In genomic region chr2:73260338-73260984, GRCh38 we compare ENCODE assay signal across 8 cellular contexts. TPM values are rescaled to one million over a fixed set of nuclear protein-coding genes. Genes with fewer than 3 reads are reported as not detected.
DNase-seq lines count a peak whose midpoint lies in the region; ATAC-seq, FAIRE-seq and TF ChIP-seq lines count a peak whose summit lies in the region.

No MANE protein-coding gene starts in this region.

- peaks cover 12 to 18% of the 10 kb centered on the region in 2 experiments for H4K20me1 ChIP-seq in H1 (replicated peaks in 1 of 2; ENCODE audit: control insufficient read depth in 1 of 2, insufficient read depth in 2 of 2, low read length in 2 of 2)

- H4K5ac ChIP-seq in H1 (ENCODE audit: insufficient read length, low read depth, low read length), result no peak overlapping the region

- no peak overlapping the region for H2AK5ac ChIP-seq in H1 (ENCODE audit: low read depth, low read length)

- H3K4me2 ChIP-seq in H1 (ENCODE audit: insufficient read depth in 1 of 2, low read depth in 2 of 2, low read length in 2 of 2), result no peak overlapping the region

- no peak for DNase-seq in GM10248 (ENCODE audit: extremely low spot score)
- peak; percentile 45 for DNase-seq in NCI-H226
- DNase-seq in H1 (ENCODE audit: low read depth in 1 of 2, low spot score in 2 of 2), result peak in 1 of 2 experiments; percentile 80
- peak in 2 of 3 donors; percentile 41 to 62 for DNase-seq in mucosa of descending colon
- DNase-seq in NCI-H1092 (lab: John Stamatoyannopoulos, UW), result no peak
- no peak for DNase-seq in stimulated activated naive CD4-positive, alpha-beta T cell treated with Interleukin-2 at 50 U/mL for 16 hours (lab: John Stamatoyannopoulos, UW)
- no peak for DNase-seq in DMS114 treated with DMSO at 0.1 percent for 48 hours (lab: John Stamatoyannopoulos, UW; ENCODE audit: unreplicated experiment)

- H3K23ac ChIP-seq in H1 (ENCODE audit: insufficient read length), result no peak overlapping the region

- H3K79me1 ChIP-seq in H1 (ENCODE audit: low read depth, low read length), result no peaks in the 10 kb centered on the region

- peak; percentile 38 for TF ChIP-seq CTCF in GM10248 (IDR thresholded peaks at IDR 0.05; ENCODE audit: control extremely low read depth, extremely low read depth, low read depth, missing control alignments)
- TF ChIP-seq CTCF in H1 (IDR thresholded peaks at IDR 0.05; ENCODE audit: control extremely low read depth in 1 of 3, insufficient read depth in 1 of 3, low read depth in 1 of 3, low read length in 3 of 3), result peak in 2 of 3 experiments; percentile 67 to 77; a peak in 3 of 4 replicates
- no peak for TF ChIP-seq CTCF in mucosa of descending colon (IDR thresholded peaks at IDR 0.05)

- H3K4me1 ChIP-seq in H1 (replicated peaks in 1 of 4; ENCODE audit: control insufficient read depth in 3 of 4, insufficient read depth in 4 of 4, low read length in 3 of 4) (peaks cover 0 to 6% (median 3%) of the 10 kb centered on the region in 4 experiments; a peak in 3 of 7 replicates), mucosa of descending colon (ENCODE audit: low read depth) (no peaks in the 10 kb centered on the region)

- intact Hi-C loops in mucosa of descending colon (cut with DNase I, micrococcal nuclease), result no loop called here

- H3K9ac ChIP-seq in H1 (replicated peaks in 1 of 4; ENCODE audit: extremely low read depth in 1 of 4, low read depth in 3 of 4, low read length in 3 of 4), result no peak overlapping the region

- no peak overlapping the region for H3K4ac ChIP-seq in H1 (replicated peaks; ENCODE audit: insufficient read length, low read depth, low read length)

- no peak overlapping the region for H4K91ac ChIP-seq in H1 (replicated peaks; ENCODE audit: insufficient read length, low read length)

- H3K36me3 ChIP-seq in H1 (ENCODE audit: control insufficient read depth in 2 of 4, insufficient read depth in 4 of 4, low read length in 3 of 4) (peaks cover 3 to 20% (median 8%) of the 10 kb centered on the region in 4 experiments; a peak in 5 of 8 replicates), mucosa of descending colon (ENCODE audit: low read depth) (no peaks in the 10 kb centered on the region)

- no peak overlapping the region for H2BK120ac ChIP-seq in H1 (replicated peaks; ENCODE audit: low read depth, low read length)

- H3K18ac ChIP-seq in H1 (ENCODE audit: extremely low read depth, low read length), result no peak overlapping the region

- CTCF ChIA-PET in GM10248 (lab: Yijun Ruan, JAX) (no interaction called here), H1 (lab: Charles Lee; ENCODE audit: partially characterized antibody) (interaction anchor here (0.8 to 7.0 kb wide), 11 partner anchors 8 to 180 kb away, joined by 3 to 51 read pairs (median 7); partner anchors contain the start of genes CCT7, EGR4, PRADC1 and SMYD5)

- POLR2A ChIA-PET in GM10248 (lab: Yijun Ruan, JAX), result no interaction called here
- POLR2A ChIA-PET in H1 (lab: Charles Lee; ENCODE audit: partially characterized antibody), result interaction anchor here (0.9 to 5.1 kb wide), 2 partner anchors 8 to 24 kb away, joined by 3 to 53 read pairs; partner anchors contain the start of genes CCT7 and PRADC1

- no peaks in the 10 kb centered on the region for H3K79me2 ChIP-seq in H1 (ENCODE audit: control insufficient read depth in 1 of 2, insufficient read depth in 2 of 2, low read length in 2 of 2)

- peak; percentile 71 to 81 for TF ChIP-seq RAD21 in H1 (IDR thresholded peaks at IDR 0.05 in 1 of 2, conservative IDR thresholded peaks at IDR 0.05 in 1 of 2; ENCODE audit: low read depth in 2 of 2, low read length in 2 of 2)

- no peak overlapping the region for H2AFZ ChIP-seq in H1 (ENCODE audit: low read length)

- no peak overlapping the region for H2BK12ac ChIP-seq in H1 (ENCODE audit: low read depth, low read length)

- H3K14ac ChIP-seq in H1 (ENCODE audit: insufficient read length), result no peak overlapping the region

- peak in 1 of 2 experiments; percentile 28; a peak in 1 of 3 replicates for TF ChIP-seq POLR2A in H1 (IDR thresholded peaks at IDR 0.05; ENCODE audit: control extremely low read depth in 1 of 2, low read depth in 2 of 2, low read length in 2 of 2)

- no peak overlapping the region for H2BK20ac ChIP-seq in H1 (ENCODE audit: low read length)

- no peak for TF ChIP-seq EP300 in H1 (IDR thresholded peaks at IDR 0.05; ENCODE audit: borderline replicate concordance in 1 of 2, low read depth in 2 of 2, low read length in 2 of 2)

- ATAC-seq in mucosa of descending colon, result peak; percentile 65
- ATAC-seq in GM18519 (IDR thresholded peaks at IDR 0.05; ENCODE audit: low FRiP score, unreplicated experiment), result no peak

- no peak overlapping the region; the same call in 1 of the 2 replicates for H4K8ac ChIP-seq in H1 (ENCODE audit: extremely low read depth, insufficient read depth, low read length)

- H3K56ac ChIP-seq in H1 (replicated peaks; ENCODE audit: insufficient read length, low read depth, low read length), result no peak overlapping the region

- H3K9me3 ChIP-seq in H1 (ENCODE audit: insufficient read depth in 2 of 2, low read depth in 1 of 2, low read length in 1 of 2), result no peaks in the 10 kb centered on the region
- H3K9me3 ChIP-seq in mucosa of descending colon, result no peaks in the 10 kb centered on the region

- no peak overlapping the region for H3K4me3 ChIP-seq in H1 (ENCODE audit: extremely low read depth in 1 of 4, insufficient read depth in 2 of 4, low read depth in 3 of 4, low read length in 4 of 4)
- H3K4me3 ChIP-seq in mucosa of descending colon, result no peak overlapping the region

- H3K27ac ChIP-seq in H1 (ENCODE audit: low read depth, low read length), result no peak overlapping the region

- H3K27me3 ChIP-seq in H1 (replicated peaks in 1 of 4; ENCODE audit: control insufficient read depth in 3 of 4, extremely low read depth in 1 of 4, insufficient read depth in 3 of 4, low read length in 3 of 4), result no peaks in the 10 kb centered on the region

- FAIRE-seq in H1 (lab: Jason Lieb, UNC), result peak; percentile 36

- no peak overlapping the region for H2BK5ac ChIP-seq in H1 (ENCODE audit: low read depth, low read length)

- H3K23me2 ChIP-seq in H1 (ENCODE audit: low read depth, low read length), result no peaks in the 10 kb centered on the region; the same call in 1 of the 2 replicates

- WGBS in H1 (ENCODE audit: extremely low coverage in 1 of 2, insufficient coverage in 1 of 2, insufficient read length in 1 of 2, insufficient replicate concordance in 2 of 2, low coverage in 1 of 2, low lambda C conversion rate in 2 of 2, missing lambda C conversion rate in 1 of 2), 2 experiments, result 65% methylated on average over 17 of the region's 17 CpGs; no CpG with 5 or more reads in 1 of the 2 experiments

- H2BK15ac ChIP-seq in H1 (ENCODE audit: low read length), result no peak overlapping the region

RNA-seq across cellular contexts. Expression of gene FBXO41, which starts 23.8 kb away (rescaled TPM):
- total RNA-seq in H1 (2021; fragmentation: NEBNext Ultra II Directional; extraction: Animal tissue kit (Norgen Biotek cat#: 25700)), result 13.5 and 14.3 TPM in 2 replicates
- polyA plus RNA-seq in H1 (2011; rRNA removed), result 11.2 and 16.3 TPM in 2 replicates
- 14.8 TPM for polyA plus RNA-seq in H1 (2011; cell fraction: cytosol; rRNA removed)
- 64.1 TPM for polyA plus RNA-seq in H1 (2011; cell fraction: nucleus; rRNA removed)
- polyA plus RNA-seq in H1 (2012, experiment 1 of 2), result 10.8 to 13.2 TPM (median 12.2 TPM) in 4 replicates
- 7.5 TPM for polyA plus RNA-seq in H1 (2012, experiment 2 of 2)
- 9.2 TPM for polyA plus RNA-seq in H1 (2013, experiment 1 of 2)
- polyA plus RNA-seq in H1 (2013, experiment 2 of 2), result 7.3 TPM
- polyA minus RNA-seq in H1 (2011; rRNA and poly(A)+ RNA removed), result 9.5 and 11.5 TPM in 2 replicates
- polyA minus RNA-seq in H1 (2011; cell fraction: cytosol; rRNA and poly(A)+ RNA removed), result 8.5 TPM
- polyA minus RNA-seq in H1 (2011; cell fraction: nucleus; rRNA and poly(A)+ RNA removed), result 17.1 TPM
- total RNA-seq in mucosa of descending colon, result 1 to 10 TPM; 2.0 to 4.8 (median 2.9) TPM

RNA-seq across cellular contexts. Expression of gene CCT7, which starts 26.4 kb away (rescaled TPM):
- 474 and 486 TPM in 2 replicates for total RNA-seq in H1 (2021; fragmentation: NEBNext Ultra II Directional; extraction: Animal tissue kit (Norgen Biotek cat#: 25700))
- polyA plus RNA-seq in H1 (2011; rRNA removed), result 440 and 465 TPM in 2 replicates
- 483 TPM for polyA plus RNA-seq in H1 (2011; cell fraction: cytosol; rRNA removed)
- 363 TPM for polyA plus RNA-seq in H1 (2011; cell fraction: nucleus; rRNA removed)
- polyA plus RNA-seq in H1 (2012, experiment 1 of 2), result 514 to 726 TPM (median 597 TPM) in 4 replicates
- 623 TPM for polyA plus RNA-seq in H1 (2012, experiment 2 of 2)
- 488 TPM for polyA plus RNA-seq in H1 (2013, experiment 1 of 2)
- 468 TPM for polyA plus RNA-seq in H1 (2013, experiment 2 of 2)
- 487 and 491 TPM in 2 replicates for polyA minus RNA-seq in H1 (2011; rRNA and poly(A)+ RNA removed)
- 206 TPM for polyA minus RNA-seq in H1 (2011; cell fraction: cytosol; rRNA and poly(A)+ RNA removed)
- 137 TPM for polyA minus RNA-seq in H1 (2011; cell fraction: nucleus; rRNA and poly(A)+ RNA removed)
- total RNA-seq in mucosa of descending colon, result 100 to 1,000 TPM; 132 to 207 (median 144) TPM

RNA-seq across cellular contexts. Expression of gene PRADC1, which starts 27.4 kb away (rescaled TPM):
- total RNA-seq in H1 (2021; fragmentation: NEBNext Ultra II Directional; extraction: Animal tissue kit (Norgen Biotek cat#: 25700)), result 7.5 and 8.9 TPM in 2 replicates
- 13.1 and 13.3 TPM in 2 replicates for polyA plus RNA-seq in H1 (2011; rRNA removed)
- polyA plus RNA-seq in H1 (2011; cell fraction: cytosol; rRNA removed), result 9.1 TPM
- polyA plus RNA-seq in H1 (2011; cell fraction: nucleus; rRNA removed), result 10.3 TPM
- polyA plus RNA-seq in H1 (2012, experiment 1 of 2), result 6.0 to 10.3 TPM (median 8.5 TPM) in 4 replicates
- 11.7 TPM for polyA plus RNA-seq in H1 (2012, experiment 2 of 2)
- 9.0 TPM for polyA plus RNA-seq in H1 (2013, experiment 1 of 2)
- 11.5 TPM for polyA plus RNA-seq in H1 (2013, experiment 2 of 2)
- polyA minus RNA-seq in H1 (2011; rRNA and poly(A)+ RNA removed), result 5.9 TPM in 2 replicates
- 4.0 TPM for polyA minus RNA-seq in H1 (2011; cell fraction: cytosol; rRNA and poly(A)+ RNA removed)
- 3.7 TPM for polyA minus RNA-seq in H1 (2011; cell fraction: nucleus; rRNA and poly(A)+ RNA removed)
- 10 to 100 TPM; 30.4 to 37.4 (median 34.6) TPM for total RNA-seq in mucosa of descending colon

RNA-seq across cellular contexts. Expression of gene EGR4, which starts 32.9 kb away (rescaled TPM):
- total RNA-seq in H1 (2021; fragmentation: NEBNext Ultra II Directional; extraction: Animal tissue kit (Norgen Biotek cat#: 25700)), result 0.20 TPM in 1 of 2 replicates, not detected in the other
- 0.08 TPM in 1 of 2 replicates, not detected in the other for polyA plus RNA-seq in H1 (2011; rRNA removed)
- polyA plus RNA-seq in H1 (2011; cell fraction: cytosol; rRNA removed), result 0.05 TPM
- 0.09 TPM for polyA plus RNA-seq in H1 (2011; cell fraction: nucleus; rRNA removed)
- polyA plus RNA-seq in H1 (2012, experiment 1 of 2), result 0.06 to 0.12 TPM (median 0.07 TPM) in 3 of 4 replicates, not detected in the other
- polyA plus RNA-seq in H1 (2012, experiment 2 of 2), result not detected
- polyA plus RNA-seq in H1 (2013, experiment 1 of 2), result 0.02 TPM
- 0.04 TPM for polyA plus RNA-seq in H1 (2013, experiment 2 of 2)
- polyA minus RNA-seq in H1 (2011; rRNA and poly(A)+ RNA removed), result not detected in 2 replicates
- not detected for polyA minus RNA-seq in H1 (2011; cell fraction: cytosol; rRNA and poly(A)+ RNA removed)
- polyA minus RNA-seq in H1 (2011; cell fraction: nucleus; rRNA and poly(A)+ RNA removed), result 0.80 TPM
- not detected for total RNA-seq in mucosa of descending colon

RNA-seq across cellular contexts. Expression of gene SMYD5, which starts 46.4 kb away (rescaled TPM):
- 56.7 and 61.5 TPM in 2 replicates for total RNA-seq in H1 (2021; fragmentation: NEBNext Ultra II Directional; extraction: Animal tissue kit (Norgen Biotek cat#: 25700))
- 35.2 and 43.3 TPM in 2 replicates for polyA plus RNA-seq in H1 (2011; rRNA removed)
- polyA plus RNA-seq in H1 (2011; cell fraction: cytosol; rRNA removed), result 47.0 TPM
- polyA plus RNA-seq in H1 (2011; cell fraction: nucleus; rRNA removed), result 64.5 TPM
- 47.7 to 56.0 TPM (median 51.5 TPM) in 4 replicates for polyA plus RNA-seq in H1 (2012, experiment 1 of 2)
- 58.6 TPM for polyA plus RNA-seq in H1 (2012, experiment 2 of 2)
- 35.9 TPM for polyA plus RNA-seq in H1 (2013, experiment 1 of 2)
- polyA plus RNA-seq in H1 (2013, experiment 2 of 2), result 33.4 TPM
- 59.6 and 76.4 TPM in 2 replicates for polyA minus RNA-seq in H1 (2011; rRNA and poly(A)+ RNA removed)
- polyA minus RNA-seq in H1 (2011; cell fraction: cytosol; rRNA and poly(A)+ RNA removed), result 26.2 TPM
- 30.7 TPM for polyA minus RNA-seq in H1 (2011; cell fraction: nucleus; rRNA and poly(A)+ RNA removed)
- total RNA-seq in mucosa of descending colon, result 10 to 100 TPM; 10.5 to 20.0 (median 16.0) TPM

Comparison
In these comparisons a context has a peak if more than half of its experiments do, and no peak if none do; other contexts are left out.
1. DNase-seq: peak in NCI-H226 (single experiment) and mucosa of descending colon (2 of 3); none in GM10248 (single experiment), NCI-H1092 (single experiment), stimulated activated naive CD4-positive, alpha-beta T cell treated with Interleukin-2 at 50 U/mL for 16 hours (single experiment) and DMS114 treated with DMSO at 0.1 percent for 48 hours (single experiment).